Comparison of ENCODE assay signal across 8 cellular contexts in the genomic region with DNA sequence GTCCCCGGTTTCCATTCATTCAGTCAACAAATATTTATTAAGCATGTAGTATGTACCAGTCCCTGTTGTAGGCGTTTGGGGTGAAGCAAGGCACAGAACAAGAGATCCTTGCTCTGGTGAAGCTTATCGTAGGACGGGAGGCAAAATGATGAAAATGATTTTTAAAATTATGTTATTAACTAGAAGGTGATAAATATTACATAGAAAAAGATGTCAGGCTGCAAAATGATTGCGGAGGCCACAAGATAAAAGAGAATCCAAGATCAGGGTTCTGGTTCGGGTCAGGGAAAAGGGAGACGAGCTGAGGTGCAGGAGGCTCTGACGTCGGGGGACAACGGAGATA. TPM values are rescaled to one million over a fixed set of nuclear protein-coding genes. Genes with fewer than 3 reads are reported as not detected.
DNase-seq lines count a peak whose midpoint lies in the region; ATAC-seq and TF ChIP-seq lines count a peak whose summit lies in the region.

No MANE protein-coding gene starts in this region.

- DNase-seq in GM12864 (ENCODE audit: low read depth) (no peak), SJSA1 (ENCODE audit: low read depth in 1 of 2, low spot score in 2 of 2) (no peak), fibroblast of pulmonary artery (ENCODE audit: low read depth) (no peak), retinal pigment epithelial cell (ENCODE audit: low read depth) (no peak), foreskin keratinocyte (no peak), SKM-1 treated with dmso at 0.1 percent for 144 hours (lab: John Stamatoyannopoulos, UW; ENCODE audit: unreplicated experiment) (no peak), GDM1 (lab: John Stamatoyannopoulos, UW) (no peak), D341Med (ENCODE audit: low spot score) (no peak)

- H3K27ac ChIP-seq in SJSA1 = no peak overlapping the region
- no peak overlapping the region for H3K27ac ChIP-seq in foreskin keratinocyte

- no peaks in the 10 kb centered on the region for H3K36me3 ChIP-seq in SJSA1

- H3K4me3 ChIP-seq in GM12864 (ENCODE audit: low read depth, low read length) (peak overlapping the region; percentile 62), SJSA1 (peak overlapping the region; percentile 55), fibroblast of pulmonary artery (replicated peaks; ENCODE audit: low read depth, low read length) (peak overlapping the region; percentile 55), retinal pigment epithelial cell (ENCODE audit: low read length) (peak overlapping the region; percentile 68)

- no peak for ATAC-seq in foreskin keratinocyte

- peaks cover 4% of the 10 kb centered on the region; the same call in 1 of the 2 replicates for H3K9me3 ChIP-seq in SJSA1 (replicated peaks)

- TF ChIP-seq CTCF in GM12864 (IDR thresholded peaks at IDR 0.05; ENCODE audit: low read depth, low read length, missing control alignments) = no peak
- no peak for TF ChIP-seq CTCF in fibroblast of pulmonary artery (IDR thresholded peaks at IDR 0.05; ENCODE audit: low read length, missing control alignments)
- TF ChIP-seq CTCF in retinal pigment epithelial cell (conservative IDR thresholded peaks at IDR 0.05; ENCODE audit: low read depth, low read length) = no peak
- no peak for TF ChIP-seq CTCF in foreskin keratinocyte (conservative IDR thresholded peaks at IDR 0.05)

- H3K4me1 ChIP-seq in SJSA1 (replicated peaks) = peaks cover 25% of the 10 kb centered on the region
- peaks cover 27% of the 10 kb centered on the region for H3K4me1 ChIP-seq in foreskin keratinocyte

- H3K27me3 ChIP-seq in SJSA1 (replicated peaks) (peaks cover 2% of the 10 kb centered on the region; the same call in 1 of the 2 replicates), foreskin keratinocyte (no peaks in the 10 kb centered on the region)

RNA-seq across cellular contexts. Expression of a gene that starts 0.6 kb away (rescaled TPM):
- 0.26 and 1.2 TPM in 2 replicates for total RNA-seq in SJSA1 (2014; rRNA removed; shearing (Covaris generic))
- 3.6 and 4.2 TPM in 2 replicates for total RNA-seq in foreskin keratinocyte
- 2.4 and 2.9 TPM in 2 replicates for polyA plus RNA-seq in foreskin keratinocyte

RNA-seq across cellular contexts. Expression of a gene that starts 29.5 kb away (rescaled TPM):
- total RNA-seq in SJSA1 (2014; rRNA removed; shearing (Covaris generic)) = 36.9 and 46.0 TPM in 2 replicates
- total RNA-seq in foreskin keratinocyte = 38.8 and 59.9 TPM in 2 replicates
- polyA plus RNA-seq in foreskin keratinocyte = 28.0 and 41.0 TPM in 2 replicates

RNA-seq across cellular contexts. Expression of a gene that starts 51.3 kb away (rescaled TPM):
- total RNA-seq in SJSA1 (2014; rRNA removed; shearing (Covaris generic)) = 14.5 and 34.0 TPM in 2 replicates
- total RNA-seq in foreskin keratinocyte = 29.5 and 29.6 TPM in 2 replicates
- 5.1 and 6.1 TPM in 2 replicates for polyA plus RNA-seq in foreskin keratinocyte
